Comparison of ENCODE assay signal across 2 cellular contexts in genomic region chr10:79702927-79703326, GRCh38. TPM values are rescaled to one million over a fixed set of nuclear protein-coding genes. Genes with fewer than 3 reads are reported as not detected.
"Had no signal": no experiment of that assay in that cellular context is flagged by ENCODE, and none has a peak within 500 bp of the region (broad histone marks: within the 10 kb centered on the region; RNA-seq: fewer than 3 reads in every experiment).

Gene NUTM2B, plus strand, starts transcription at chr10:79703227. Its CDS starts 383 bp downstream, at chr10:79703610.

RNA-seq across cellular contexts. Expression of gene NUTM2B, which starts in this region (rescaled TPM):
- polyA plus RNA-seq: GM23248, GM23338 had no signal
